In genomic region chr14:67674139-67674479, GRCh38 we compare ENCODE assay signal across 1 cellular context.
TF ChIP-seq lines count a peak whose summit lies in the region.

No MANE protein-coding gene starts in this region.

TF ChIP-seq in SK-N-SH treated with all-trans-retinoic acid at 6 μM for 48 hours, 23 proteins besides CTCF, POLR2A, EP300 and RAD21 (continued from another document):
- TF ChIP-seq PATZ1 (CRISPR knock-in tag; IDR thresholded peaks at IDR 0.05; ENCODE audit: borderline replicate concordance): no peak
- no peak for TF ChIP-seq ZFP3 (CRISPR knock-in tag; IDR thresholded peaks at IDR 0.05)
- no peak for TF ChIP-seq ARNTL (CRISPR knock-in tag; IDR thresholded peaks at IDR 0.05; ENCODE audit: borderline replicate concordance, low read depth)
- TF ChIP-seq ZNF8 (CRISPR knock-in tag; IDR thresholded peaks at IDR 0.05): no peak
- TF ChIP-seq CSDC2 (CRISPR knock-in tag; IDR thresholded peaks at IDR 0.05): no peak
- no peak for TF ChIP-seq ZNF70 (CRISPR knock-in tag; IDR thresholded peaks at IDR 0.05)
- TF ChIP-seq ZFP30 (CRISPR knock-in tag; IDR thresholded peaks at IDR 0.05): no peak
